ENCODE assay signal across 20 cellular contexts in the genomic region with DNA sequence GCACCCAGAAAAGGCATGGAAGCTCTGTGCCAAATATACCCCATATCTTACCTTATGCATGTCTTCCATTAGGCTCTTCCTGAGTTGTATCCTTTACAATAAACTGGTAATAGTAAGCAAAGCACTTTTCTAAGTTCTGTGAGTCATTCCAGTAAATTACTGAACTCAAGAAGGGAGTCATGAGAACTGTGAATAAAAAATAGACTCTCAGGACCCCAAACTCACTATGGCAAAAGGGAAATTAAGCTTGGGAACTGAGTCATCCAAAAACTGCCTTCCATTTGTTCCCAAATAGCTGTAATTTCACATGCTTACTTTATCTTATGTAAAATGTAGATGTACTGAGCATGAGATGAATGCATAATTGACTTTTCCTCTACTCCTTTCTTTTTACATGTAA.
"Had no signal": no experiment of that assay in that cellular context is flagged by ENCODE, and none has a peak within 500 bp of the region (broad histone marks: within the 10 kb centered on the region; RNA-seq: fewer than 3 reads in every experiment).

No MANE protein-coding gene starts in this region.

- DNase-seq: activated CD4-positive, alpha-beta T cell treated with anti-CD3 and anti-CD28 coated beads, Interleukin-2, amount 50 U/mL, for 1 hour; activated naive CD8-positive, alpha-beta T cell treated with anti-CD3 and anti-CD28 coated beads for 36 hours; amygdala; cerebellar nuclear complex; effector memory CD8-positive, alpha-beta T cell; gastrocnemius medialis; heart left ventricle; left cardiac atrium; lower lobe of right lung; midbrain; naive B cell; pancreas; sigmoid colon; stimulated activated CD4-positive, alpha-beta T cell treated with anti-CD3 and anti-CD28 coated beads, Interleukin-1b, Interleukin-23, amount 100 ng/mL, for 48 hours; stomach; testis; upper lobe of left lung had no signal

- H3K9me3 Mint-ChIP-seq: activated naive CD8-positive, alpha-beta T cell treated with anti-CD3 and anti-CD28 coated beads for 36 hours; activated T-helper 1 cell treated with anti-CD3 and anti-CD28 coated beads, Interleukin-12 subunit alpha, Interleukin-12 subunit beta, Interleukin-2, Interleukin-4 antibody, amounts not matched to agents 30 ng/mL and 10 ng/mL and 1 ng/mL, durations not matched to agents 14 hours and 24 hours and 36 hours; dendritic cell treated with granulocyte-macrophage colony-stimulating factor and Interleukin-4, amounts not matched to agents 40 ng/mL and 50 ng/mL, for 4 days; effector memory CD8-positive, alpha-beta T cell had no signal

- H3K4me1 ChIP-seq: gastrocnemius medialis, heart left ventricle, lower lobe of right lung, neural progenitor cell, sigmoid colon, stomach, testis, upper lobe of left lung had no signal

- H3K27ac Mint-ChIP-seq: activated naive CD8-positive, alpha-beta T cell treated with anti-CD3 and anti-CD28 coated beads for 36 hours; activated T-helper 1 cell treated with anti-CD3 and anti-CD28 coated beads, Interleukin-12 subunit alpha, Interleukin-12 subunit beta, Interleukin-2, Interleukin-4 antibody, amounts not matched to agents 30 ng/mL and 10 ng/mL and 1 ng/mL, durations not matched to agents 14 hours and 24 hours and 36 hours; dendritic cell treated with granulocyte-macrophage colony-stimulating factor and Interleukin-4, amounts not matched to agents 40 ng/mL and 50 ng/mL, for 4 days; effector memory CD8-positive, alpha-beta T cell; naive B cell; neural progenitor cell had no signal

- H3K9ac ChIP-seq: neural progenitor cell had no signal

- H3K36me3 Mint-ChIP-seq: naive B cell had no signal

- H3K27me3 Mint-ChIP-seq: activated naive CD8-positive, alpha-beta T cell treated with anti-CD3 and anti-CD28 coated beads for 36 hours; dendritic cell treated with granulocyte-macrophage colony-stimulating factor and Interleukin-4, amounts not matched to agents 40 ng/mL and 50 ng/mL, for 4 days; effector memory CD8-positive, alpha-beta T cell had no signal

- H3K4me3 Mint-ChIP-seq: activated naive CD8-positive, alpha-beta T cell treated with anti-CD3 and anti-CD28 coated beads for 36 hours; activated T-helper 1 cell treated with anti-CD3 and anti-CD28 coated beads, Interleukin-12 subunit alpha, Interleukin-12 subunit beta, Interleukin-2, Interleukin-4 antibody, amounts not matched to agents 30 ng/mL and 10 ng/mL and 1 ng/mL, durations not matched to agents 14 hours and 24 hours and 36 hours; dendritic cell treated with granulocyte-macrophage colony-stimulating factor and Interleukin-4, amounts not matched to agents 40 ng/mL and 50 ng/mL, for 4 days; effector memory CD8-positive, alpha-beta T cell; naive B cell; neural progenitor cell had no signal

- H3K4me1 Mint-ChIP-seq: activated naive CD8-positive, alpha-beta T cell treated with anti-CD3 and anti-CD28 coated beads for 36 hours; naive B cell; neural progenitor cell had no signal

- H3K4me3 ChIP-seq: gastrocnemius medialis, heart left ventricle, lower lobe of right lung, neural progenitor cell, pancreas, sigmoid colon, stomach, testis, upper lobe of left lung had no signal

- H3K27ac ChIP-seq: gastrocnemius medialis, heart left ventricle, lower lobe of right lung, neural progenitor cell, sigmoid colon, stomach, testis, upper lobe of left lung had no signal

- H3K36me3 ChIP-seq: gastrocnemius medialis, lower lobe of right lung, neural progenitor cell, pancreas, sigmoid colon, stomach, upper lobe of left lung had no signal

- H2AFZ ChIP-seq: neural progenitor cell had no signal

- H3K27me3 ChIP-seq: gastrocnemius medialis, heart left ventricle, neural progenitor cell, pancreas, sigmoid colon, stomach, testis, upper lobe of left lung had no signal

- ATAC-seq: effector memory CD8-positive, alpha-beta T cell; gastrocnemius medialis; heart left ventricle; left cardiac atrium; lower lobe of right lung had no signal

- FAIRE-seq: pancreas had no signal

- H3K9me3 ChIP-seq: gastrocnemius medialis, heart left ventricle, lower lobe of right lung, pancreas, sigmoid colon, stomach, testis, upper lobe of left lung had no signal

- H3K4me2 ChIP-seq: neural progenitor cell had no signal
